In genomic region chr6:156777577-156777865, GRCh38 we compare ENCODE assay signal across 8 cellular contexts. TPM values are rescaled to one million over a fixed set of nuclear protein-coding genes. Genes with fewer than 3 reads are reported as not detected.
DNase-seq lines count a peak whose midpoint lies in the region; ATAC-seq and TF ChIP-seq lines count a peak whose summit lies in the region.

No MANE protein-coding gene starts in this region.

- H3K27me3 ChIP-seq in BE2C, result no peaks in the 10 kb centered on the region
- no peaks in the 10 kb centered on the region for H3K27me3 ChIP-seq in muscle layer of duodenum (ENCODE audit: low read depth, low read length)

- H3K4me3 ChIP-seq in BE2C (ENCODE audit: low read depth, low read length) (peak overlapping the region; percentile 91), cardiac fibroblast (replicated peaks in 1 of 2; ENCODE audit: low read depth in 2 of 2, low read length in 2 of 2) (peak overlapping the region; percentile 61 to 72), muscle layer of duodenum (ENCODE audit: low read depth in 1 of 2, low read length in 2 of 2) (peak overlapping the region; percentile 63 to 82)

- H3K4me1 ChIP-seq in BE2C (no peaks in the 10 kb centered on the region; the same call in none of the 2 replicates), muscle layer of duodenum (ENCODE audit: control insufficient read depth in 1 of 2, insufficient read depth in 2 of 2, low read length in 2 of 2) (peaks cover 12 to 18% of the 10 kb centered on the region in 2 donors)

- DNase-seq in BE2C, result no peak
- no peak for DNase-seq in cardiac fibroblast (ENCODE audit: low read depth in 2 of 2)
- DNase-seq in NOMO-1 (lab: John Stamatoyannopoulos, UW; ENCODE audit: unreplicated experiment in 2 of 2), result no peak
- no peak for DNase-seq in mesenteric fat pad (ENCODE audit: low spot score)

- ATAC-seq in HG02943 (IDR thresholded peaks at IDR 0.05; ENCODE audit: low read depth, unreplicated experiment) (peak; percentile 11), GM18502 (IDR thresholded peaks at IDR 0.05; ENCODE audit: poor library complexity, unreplicated experiment) (no peak), HG03378 (IDR thresholded peaks at IDR 0.05; ENCODE audit: unreplicated experiment) (no peak)

- no peak for TF ChIP-seq CTCF in BE2C (IDR thresholded peaks at IDR 0.05; ENCODE audit: low read depth, low read length)
- TF ChIP-seq CTCF in cardiac fibroblast (IDR thresholded peaks at IDR 0.05; ENCODE audit: low read depth, low read length), result no peak

- H3K36me3 ChIP-seq in BE2C (no peaks in the 10 kb centered on the region), muscle layer of duodenum (ENCODE audit: control insufficient read depth in 1 of 2, insufficient read depth in 2 of 2, low read length in 2 of 2) (peaks cover 0 to 11% of the 10 kb centered on the region in 2 donors)

- H3K9me3 ChIP-seq in BE2C (no peaks in the 10 kb centered on the region), muscle layer of duodenum (ENCODE audit: control insufficient read depth in 1 of 2, low read length in 2 of 2) (no peaks in the 10 kb centered on the region)

- H3K27ac ChIP-seq in muscle layer of duodenum (ENCODE audit: low read length), result peak overlapping the region; percentile 75

RNA-seq across cellular contexts. Expression of gene ARID1B, which starts 0.3 kb away (rescaled TPM):
- 43.4 TPM for polyA plus RNA-seq in BE2C (2012; ENCODE audit: insufficient read depth, insufficient read length, low read depth)
- 87.4 TPM for total RNA-seq in mesenteric fat pad
